Comparison of ENCODE assay signal across 23 cellular contexts in genomic region chr19:41599175-41599966, GRCh38. TPM values are rescaled to one million over a fixed set of nuclear protein-coding genes. Genes with fewer than 3 reads are reported as not detected.
DNase-seq lines count a peak whose midpoint lies in the region; ATAC-seq and TF ChIP-seq lines count a peak whose summit lies in the region.
"Had no signal": no experiment of that assay in that cellular context is flagged by ENCODE, and none has a peak within 500 bp of the region (broad histone marks: within the 10 kb centered on the region; RNA-seq: fewer than 3 reads in every experiment).

No MANE protein-coding gene starts in this region.

- H3K4me1 ChIP-seq in heart right ventricle: peaks cover 0 to 16% (median 0%) of the 10 kb centered on the region in 9 donors
- H3K4me1 ChIP-seq: BE2C, SJCRH30 had no signal

- H3K36me3 ChIP-seq in heart right ventricle: no peaks in the 10 kb centered on the region
- H3K36me3 ChIP-seq: BE2C, MG63, SJCRH30 had no signal

- ATAC-seq in heart right ventricle (no peak), GM18498 (IDR thresholded peaks at IDR 0.05; ENCODE audit: unreplicated experiment) (no peak), GM18909 (IDR thresholded peaks at IDR 0.05; ENCODE audit: poor library complexity, unreplicated experiment) (no peak)
- ATAC-seq: HepG2, K562 had no signal

- TF ChIP-seq CTCF in heart right ventricle (IDR thresholded peaks at IDR 0.05): no peak

- WGBS in heart right ventricle, 2 donors: 37 to 45% methylated on average over 6 of the region's 6 CpGs

- H3K9me3 ChIP-seq in heart right ventricle: no peaks in the 10 kb centered on the region
- H3K9me3 ChIP-seq: BE2C, SJCRH30 had no signal

- intact Hi-C loops in cardiac septum (cut with DNase I) (no loop called here), heart right ventricle (cut with DNase I) (no loop called here)

- no peak overlapping the region for H3K27ac ChIP-seq in heart right ventricle
- H3K27ac ChIP-seq: SJCRH30 had no signal

- peaks cover 0 to 51% (median 19%) of the 10 kb centered on the region in 7 donors for H3K27me3 ChIP-seq in heart right ventricle

- no peak overlapping the region for H3K4me3 ChIP-seq in heart right ventricle
- H3K4me3 ChIP-seq: K562, MG63, SJCRH30 had no signal

- DNase-seq in NCI-H2227 treated with DMSO at 0.1 percent for 48 hours (lab: John Stamatoyannopoulos, UW) (peak; percentile 5), NCI-H2227 (lab: John Stamatoyannopoulos, UW; ENCODE audit: unreplicated experiment) (no peak), cardiac septum (ENCODE audit: low spot score) (peak; percentile 15), heart right ventricle (no peak), ecto neural progenitor cell (ENCODE audit: low spot score) (peak; percentile 31), NCI-H524 treated with DMSO at 0.1 percent for 48 hours (lab: John Stamatoyannopoulos, UW) (no peak)
- DNase-seq: BE2C, DMS79 treated with DMSO at 0.1 percent for 48 hours, H7, HFFc6, MG63, NCI-H2029, NCI-H2171, NCI-H446, NCI-H82, OCI-M1, SJCRH30 had no signal

RNA-seq across cellular contexts. Expression of gene CEACAM21, which starts 23.4 kb away (rescaled TPM):
- total RNA-seq in cardiac septum: 0.27 TPM
- 1 to 10 TPM in 3 of 10 donors, under 1 TPM in 6, not detected in 1; 0.26 to 3.3 (median 0.57) TPM for total RNA-seq in heart right ventricle
- under 1 TPM; 0.41 to 0.59 TPM for polyA plus RNA-seq in heart right ventricle
- total RNA-seq: H7, HepG2, HFFc6, HT-29, LHCN-M2 had no signal

RNA-seq across cellular contexts. Expression of gene CEACAM4, which starts 27.5 kb away (rescaled TPM):
- total RNA-seq in cardiac septum: 0.51 TPM
- under 1 TPM in 6 of 10 donors, not detected in 4; 0.23 to 0.66 (median 0.46) TPM for total RNA-seq in heart right ventricle
- under 1 TPM; 0.29 to 0.48 TPM for polyA plus RNA-seq in heart right ventricle
- total RNA-seq: H7, HepG2, HFFc6, HT-29, K562, LHCN-M2, SJCRH30 had no signal
- polyA plus RNA-seq: HepG2, K562 had no signal

Comparison
In these comparisons a context has a peak if more than half of its experiments do, and no peak if none do; other contexts are left out.
1. DNase-seq: peak in NCI-H2227 treated with DMSO at 0.1 percent for 48 hours (single experiment), cardiac septum (single experiment) and ecto neural progenitor cell (single experiment); none in NCI-H2227 (single experiment), heart right ventricle (0 of 2) and NCI-H524 treated with DMSO at 0.1 percent for 48 hours (single experiment).